Comparison of ENCODE assay signal across 1 cellular context in genomic region chr18:12765127-12765526, GRCh38.
TF ChIP-seq lines count a peak whose summit lies in the region.

No MANE protein-coding gene starts in this region.

TF ChIP-seq in HCT116, 20 proteins besides CTCF, POLR2A, EP300 and RAD21 (continued from another document):
- TF ChIP-seq TCF7L2 (IDR thresholded peaks at IDR 0.05; ENCODE audit: borderline replicate concordance, extremely low read depth, insufficient read depth, insufficient read length): no peak
- no peak for TF ChIP-seq ELF1 (IDR thresholded peaks at IDR 0.05; ENCODE audit: borderline replicate concordance, low read depth)
- no peak for TF ChIP-seq EZH2 (IDR thresholded peaks at IDR 0.05)
- TF ChIP-seq SP1 (IDR thresholded peaks at IDR 0.05; ENCODE audit: low read depth): no peak
- TF ChIP-seq ZBTB33 (IDR thresholded peaks at IDR 0.05; ENCODE audit: extremely low read depth, insufficient replicate concordance, low read length): no peak
- no peak for TF ChIP-seq YY1 (IDR thresholded peaks at IDR 0.05; ENCODE audit: extremely low read depth, insufficient replicate concordance, low read depth, low read length)
- TF ChIP-seq EGR1 (IDR thresholded peaks at IDR 0.05; ENCODE audit: low read depth): no peak
